Comparison of ENCODE assay signal across 8 cellular contexts in genomic region chr9:95726756-95727155, GRCh38.
DNase-seq lines count a peak whose midpoint lies in the region; ATAC-seq and TF ChIP-seq lines count a peak whose summit lies in the region.

No MANE protein-coding gene starts in this region.

- H3K27ac ChIP-seq in 22Rv1: peak overlapping the region; percentile 11; the same call in 1 of the 2 replicates
- H3K27ac ChIP-seq in mammary epithelial cell (ENCODE audit: insufficient read depth, low read depth, low read length): no peak overlapping the region
- H3K27ac ChIP-seq in left lung: no peak overlapping the region

- CTCF ChIA-PET in mammary epithelial cell (lab: Charles Lee; ENCODE audit: low non-redundant PET): no interaction called here

- no peaks in the 10 kb centered on the region for H3K36me3 ChIP-seq in mammary epithelial cell (ENCODE audit: insufficient read depth, low read length)
- no peaks in the 10 kb centered on the region for H3K36me3 ChIP-seq in left lung

- no peak overlapping the region for H2AFZ ChIP-seq in mammary epithelial cell (ENCODE audit: low read depth, low read length)

- peaks cover 3% of the 10 kb centered on the region for H3K9me3 ChIP-seq in mammary epithelial cell (replicated peaks; ENCODE audit: insufficient read depth, low read length)
- no peaks in the 10 kb centered on the region for H3K9me3 ChIP-seq in left lung

- peak; percentile 83 for TF ChIP-seq CTCF in 22Rv1 (IDR thresholded peaks at IDR 0.05)
- peak; percentile 48; the same call in 1 of the 2 replicates for TF ChIP-seq CTCF in GM12874 (IDR thresholded peaks at IDR 0.05; ENCODE audit: insufficient read depth, low read depth, low read length)
- TF ChIP-seq CTCF in mammary epithelial cell (conservative IDR thresholded peaks at IDR 0.05 in 1 of 2, IDR thresholded peaks at IDR 0.05 in 1 of 2; ENCODE audit: extremely low read depth in 1 of 2, insufficient read depth in 1 of 2, low read depth in 1 of 2, low read length in 2 of 2): peak; percentile 75 to 76
- TF ChIP-seq CTCF in left lung (IDR thresholded peaks at IDR 0.05): peak; percentile 55 to 74

- no TSS peak for BruUV-seq in mammary epithelial cell (replicated peaks; lab: Mats Ljungman, UMichigan)

- no peaks in the 10 kb centered on the region for H3K27me3 ChIP-seq in mammary epithelial cell (ENCODE audit: insufficient read depth, low read length)
- H3K27me3 ChIP-seq in left lung: no peaks in the 10 kb centered on the region

- H3K9ac ChIP-seq in mammary epithelial cell (ENCODE audit: insufficient read depth, low read length): no peak overlapping the region

- DNase-seq in NCI-H2171 (lab: John Stamatoyannopoulos, UW) (peak; percentile 14), mammary epithelial cell (peak; percentile 14), left lung (no peak), amygdala (lab: John Stamatoyannopoulos, UW) (no peak)
- no peak for DNase-seq in stimulated activated CD4-positive, alpha-beta T cell treated with anti-CD3 and anti-CD28 coated beads, Interleukin-2, amount 100 ng/mL, for 48 hours

- in situ Hi-C loops in mammary epithelial cell (cut with MboI; ENCODE audit: low sequenced_read_pairs in 2 of 2): loop anchor here in 1 of 2 donors (10.0 kb wide), 1 partner anchor 488 kb away; no protein-coding TSS in a partner anchor

- H3K4me1 ChIP-seq in mammary epithelial cell (ENCODE audit: insufficient read depth, low read length) (no peaks in the 10 kb centered on the region), left lung (no peaks in the 10 kb centered on the region)

- H3K4me2 ChIP-seq in mammary epithelial cell (ENCODE audit: insufficient read depth, low read depth, low read length): no peak overlapping the region

- H4K20me1 ChIP-seq in mammary epithelial cell (ENCODE audit: insufficient read depth, low read length): no peaks in the 10 kb centered on the region

- ATAC-seq in left lung (peak; percentile 79), GM21723 (IDR thresholded peaks at IDR 0.05; ENCODE audit: unreplicated experiment) (no peak)

- 70% methylated on average over 2 of the region's 2 CpGs for WGBS in mammary epithelial cell (ENCODE audit: low coverage, missing lambda C conversion rate)

- H3K4me3 ChIP-seq in mammary epithelial cell (replicated peaks in 1 of 3; ENCODE audit: insufficient read depth in 1 of 3, low read depth in 2 of 3, low read length in 3 of 3) (no peak overlapping the region), left lung (no peak overlapping the region)

- dilution Hi-C loops in mammary epithelial cell (cut with HindIII; ENCODE audit: low sequenced_read_pairs): no loop called here

- intact Hi-C loops in mammary epithelial cell (cut with micrococcal nuclease) (loop anchor here (1.0 to 10.0 kb wide), 4 partner anchors 334 to 938 kb away; no protein-coding TSS in a partner anchor), left lung (cut with DNase I) (loop anchor here in 1 of 2 donors (10.0 kb wide), 1 partner anchor 488 kb away; no protein-coding TSS in a partner anchor)

- H3K79me2 ChIP-seq in mammary epithelial cell (ENCODE audit: insufficient read depth, low read length): no peaks in the 10 kb centered on the region

Comparison
In these comparisons a context has a peak if more than half of its experiments do, and no peak if none do; other contexts are left out.
1. DNase-seq: peak in NCI-H2171 (single experiment) and mammary epithelial cell (single experiment); none in left lung (0 of 2), stimulated activated CD4-positive, alpha-beta T cell treated with anti-CD3 and anti-CD28 coated beads, Interleukin-2, amount 100 ng/mL, for 48 hours (0 of 2) and amygdala (0 of 56).
2. Peak in every context shown above with its lines, with median percentiles within 50 percentile points of each other: CTCF ChIP-seq.